In genomic region chr17:29571486-29571882, GRCh38 we compare ENCODE assay signal across 26 cellular contexts. TPM values are rescaled to one million over a fixed set of nuclear protein-coding genes. Genes with fewer than 3 reads are reported as not detected.
DNase-seq lines count a peak whose midpoint lies in the region; ATAC-seq and TF ChIP-seq lines count a peak whose summit lies in the region.
"Had no signal": no experiment of that assay in that cellular context is flagged by ENCODE, and none has a peak within 500 bp of the region (broad histone marks: within the 10 kb centered on the region; RNA-seq: fewer than 3 reads in every experiment).

No MANE protein-coding gene starts in this region.

- TF ChIP-seq CTCF in dorsolateral prefrontal cortex (IDR thresholded peaks at IDR 0.05 in 54 of 56, conservative IDR thresholded peaks at IDR 0.05 in 2 of 56; ENCODE audit: low read depth in 1 of 56, partially characterized antibody in 56 of 56) (no peak), sigmoid colon (IDR thresholded peaks at IDR 0.05) (no peak), HFFc6 (IDR thresholded peaks at IDR 0.05) (no peak)

- peaks cover 22% of the 10 kb centered on the region for H3K4me1 Mint-ChIP-seq in HFFc6 (ENCODE audit: low read depth)

- H3K9me3 ChIP-seq in BLaER1 (no peaks in the 10 kb centered on the region), sigmoid colon (no peaks in the 10 kb centered on the region)
- H3K9me3 ChIP-seq: esophagus muscularis mucosa, heart left ventricle, uterus had no signal

- peak overlapping the region; percentile 84 for H3K4me2 ChIP-seq in BLaER1

- no peak overlapping the region for H3K27ac ChIP-seq in BLaER1
- H3K27ac ChIP-seq in dorsolateral prefrontal cortex, result peak overlapping the region in 34 of 59 donors; percentile 7 to 78 (median 71)
- peak overlapping the region in 1 of 4 donors; percentile 40 for H3K27ac ChIP-seq in sigmoid colon
- H3K27ac ChIP-seq: foreskin keratinocyte had no signal

- no peak overlapping the region for H3K4me3 Mint-ChIP-seq in HFFc6
- H3K4me3 Mint-ChIP-seq: activated CD4-positive, alpha-beta T cell treated with anti-CD3 and anti-CD28 coated beads, Interleukin-2, amount 10 ng/mL, durations not matched to agents 7 days and 5 days; endodermal cell had no signal

- peaks cover 69% of the 10 kb centered on the region for H4K20me1 ChIP-seq in BLaER1

- DNase-seq in H7 (peak; percentile 32), dorsolateral prefrontal cortex (peak in 3 of 10 donors; percentile 7 to 25 (median 8)), sigmoid colon (peak; percentile 46), HFFc6 (no peak), NCI-H526 (lab: John Stamatoyannopoulos, UW) (no peak), NK-92 (lab: John Stamatoyannopoulos, UW; ENCODE audit: unreplicated experiment) (no peak)
- DNase-seq: activated CD4-positive, alpha-beta T cell treated with anti-CD3 and anti-CD28 coated beads, Interleukin-2, amount 10 ng/mL, durations not matched to agents 7 days and 5 days; activated CD8-positive, alpha-beta memory T cell treated with anti-CD3 and anti-CD28 coated beads, Interleukin-2, amount 10 ng/mL, durations not matched to agents 7 days and 5 days; amygdala; cortex of kidney; foreskin keratinocyte; GOT3; left cardiac atrium; NCI-H1048; NCI-H1694; nucleus accumbens; T-helper 2 cell; uterus had no signal

- TF ChIP-seq POLR2A in sigmoid colon (IDR thresholded peaks at IDR 0.05), result no peak

- no peak for TF ChIP-seq EP300 in sigmoid colon (IDR thresholded peaks at IDR 0.05)

- H3K36me3 Mint-ChIP-seq in HFFc6 (ENCODE audit: low read depth), result peaks cover 5% of the 10 kb centered on the region; the same call in 1 of the 2 replicates
- H3K36me3 Mint-ChIP-seq: activated naive CD4-positive, alpha-beta T cell treated with anti-CD3 and anti-CD28 coated beads, Interleukin-2, amount 50 U/mL, for 24 hours had no signal

- no peak overlapping the region; the same call in 1 of the 2 replicates for H3K4me3 ChIP-seq in BLaER1
- H3K4me3 ChIP-seq in H7 (ENCODE audit: insufficient read depth, low read depth, low read length), result no peak overlapping the region
- no peak overlapping the region for H3K4me3 ChIP-seq in dorsolateral prefrontal cortex
- H3K4me3 ChIP-seq in sigmoid colon, result no peak overlapping the region
- H3K4me3 ChIP-seq: GM12878, uterus had no signal

- H3K4me1 ChIP-seq in BLaER1 (peaks cover 71% of the 10 kb centered on the region), sigmoid colon (peaks cover 0 to 51% (median 31%) of the 10 kb centered on the region in 4 donors)
- H3K4me1 ChIP-seq: foreskin keratinocyte had no signal

- ATAC-seq in GM21423 (IDR thresholded peaks at IDR 0.05; ENCODE audit: unreplicated experiment), result no peak
- ATAC-seq: activated CD8-positive, alpha-beta memory T cell treated with anti-CD3 and anti-CD28 coated beads, Interleukin-2, amount 10 ng/mL, durations not matched to agents 7 days and 5 days; foreskin keratinocyte; GM12878; SK-N-SH treated with all-trans-retinoic acid at 6 μM for 48 hours had no signal

- H3K27me3 ChIP-seq in BLaER1 (no peaks in the 10 kb centered on the region), H7 (ENCODE audit: control insufficient read depth, insufficient read depth, low read length) (peaks cover 21% of the 10 kb centered on the region), dorsolateral prefrontal cortex (peaks cover 0 to 3% (median 0%) of the 10 kb centered on the region in 45 donors), sigmoid colon (no peaks in the 10 kb centered on the region)
- H3K27me3 ChIP-seq: esophagus muscularis mucosa, foreskin keratinocyte, heart left ventricle, uterus had no signal

- intact Hi-C loops in dorsolateral prefrontal cortex (cut with DNase I) (no loop called here), sigmoid colon (cut with DNase I) (no loop called here)

- 92 to 93% methylated on average over 6 of the region's 6 CpGs for WGBS in sigmoid colon, 2 donors

- no peaks in the 10 kb centered on the region for H3K9me3 Mint-ChIP-seq in HFFc6
- H3K9me3 Mint-ChIP-seq: activated CD4-positive, alpha-beta T cell treated with anti-CD3 and anti-CD28 coated beads, Interleukin-2, amount 10 ng/mL, durations not matched to agents 7 days and 5 days; activated naive CD4-positive, alpha-beta T cell treated with anti-CD3 and anti-CD28 coated beads, Interleukin-2, amount 50 U/mL, for 24 hours; endodermal cell had no signal

- peak overlapping the region; percentile 39 for H3K9ac ChIP-seq in BLaER1

- H3K27ac Mint-ChIP-seq in HFFc6, result no peak overlapping the region
- H3K27ac Mint-ChIP-seq: activated CD4-positive, alpha-beta T cell treated with anti-CD3 and anti-CD28 coated beads, Interleukin-2, amount 10 ng/mL, durations not matched to agents 7 days and 5 days; activated CD8-positive, alpha-beta memory T cell treated with anti-CD3 and anti-CD28 coated beads, Interleukin-2, amount 10 ng/mL, durations not matched to agents 7 days and 5 days; endodermal cell had no signal

- H3K27me3 Mint-ChIP-seq in HFFc6 (ENCODE audit: insufficient read depth), result no peaks in the 10 kb centered on the region; the same call in 1 of the 2 replicates
- H3K27me3 Mint-ChIP-seq: activated CD4-positive, alpha-beta T cell treated with anti-CD3 and anti-CD28 coated beads, Interleukin-2, amount 10 ng/mL, durations not matched to agents 7 days and 5 days; activated CD8-positive, alpha-beta memory T cell treated with anti-CD3 and anti-CD28 coated beads, Interleukin-2, amount 10 ng/mL, durations not matched to agents 7 days and 5 days; activated naive CD4-positive, alpha-beta T cell treated with anti-CD3 and anti-CD28 coated beads, Interleukin-2, amount 50 U/mL, for 24 hours had no signal

- H3K36me3 ChIP-seq in BLaER1 (peaks cover 53% of the 10 kb centered on the region), H7 (replicated peaks; ENCODE audit: control insufficient read depth, insufficient read depth, low read length) (peaks cover 2% of the 10 kb centered on the region), sigmoid colon (peaks cover 16 to 32% (median 24%) of the 10 kb centered on the region in 4 donors)
- H3K36me3 ChIP-seq: uterus had no signal

RNA-seq across cellular contexts. Expression of gene TP53I13, which starts 3.0 kb away (rescaled TPM):
- total RNA-seq in H7 (2014; rRNA removed; shearing (Covaris generic)), result 42.9 and 45.8 TPM in 2 replicates
- 10 to 100 TPM; 10.1 to 40.2 (median 20.1) TPM for total RNA-seq in dorsolateral prefrontal cortex
- 10 to 100 TPM; 28.8 to 41.8 (median 35.4) TPM for total RNA-seq in sigmoid colon
- 10 to 100 TPM; 14.4 to 79.0 (median 20.3) TPM for polyA plus RNA-seq in sigmoid colon
- 10 to 100 TPM; 31.3 to 36.6 (median 35.3) TPM for total RNA-seq in HFFc6 (2021; fragmentation: NEBNext Ultra II Directional; extraction: Animal tissue kit (Norgen Biotek cat#: 25700))

RNA-seq across cellular contexts. Expression of gene ABHD15, which starts 4.6 kb away (rescaled TPM):
- total RNA-seq in H7 (2014; rRNA removed; shearing (Covaris generic)), result 1.7 TPM in 2 replicates
- total RNA-seq in dorsolateral prefrontal cortex (1 to 10 TPM; 1.9 to 8.0 (median 4.2) TPM), sigmoid colon (10 to 100 TPM in 1 of 4 donors, 1 to 10 TPM in 3; 4.1 to 10.8 (median 6.7) TPM)
- polyA plus RNA-seq in sigmoid colon, result 10 to 100 TPM in 1 of 3 donors, 1 to 10 TPM in 2; 4.9 to 10.3 (median 5.4) TPM
- 1 to 10 TPM; 6.4 to 9.8 (median 7.0) TPM for total RNA-seq in HFFc6 (2021; fragmentation: NEBNext Ultra II Directional; extraction: Animal tissue kit (Norgen Biotek cat#: 25700))

RNA-seq across cellular contexts. Expression of gene GIT1, which starts 18.0 kb away (rescaled TPM):
- total RNA-seq in H7 (2014; rRNA removed; shearing (Covaris generic)), result 40.3 and 46.1 TPM in 2 replicates
- total RNA-seq in dorsolateral prefrontal cortex (100 to 1,000 TPM; 110 to 287 (median 170) TPM), sigmoid colon (10 to 100 TPM; 13.6 to 31.3 (median 16.8) TPM)
- polyA plus RNA-seq in sigmoid colon, result 10 to 100 TPM; 16.9 to 28.5 (median 18.0) TPM
- total RNA-seq in HFFc6 (2021; fragmentation: NEBNext Ultra II Directional; extraction: Animal tissue kit (Norgen Biotek cat#: 25700)), result 10 to 100 TPM; 24.1 to 29.7 (median 28.7) TPM

RNA-seq across cellular contexts. Expression of gene ANKRD13B, which starts 21.4 kb away (rescaled TPM):
- 11.1 and 11.9 TPM in 2 replicates for total RNA-seq in H7 (2014; rRNA removed; shearing (Covaris generic))
- 10 to 100 TPM; 34.3 to 82.0 (median 53.1) TPM for total RNA-seq in dorsolateral prefrontal cortex
- total RNA-seq in sigmoid colon, result 10 to 100 TPM in 1 of 4 donors, 1 to 10 TPM in 3; 5.4 to 17.2 (median 6.2) TPM
- 1 to 10 TPM; 1.6 to 5.2 (median 3.0) TPM for polyA plus RNA-seq in sigmoid colon
- total RNA-seq in HFFc6 (2021; fragmentation: NEBNext Ultra II Directional; extraction: Animal tissue kit (Norgen Biotek cat#: 25700)), result 1 to 10 TPM; 1.9 to 4.3 (median 3.0) TPM

RNA-seq across cellular contexts. Expression of gene CORO6, which starts 51.2 kb away (rescaled TPM):
- 3.9 and 6.9 TPM in 2 replicates for total RNA-seq in H7 (2014; rRNA removed; shearing (Covaris generic))
- total RNA-seq in dorsolateral prefrontal cortex, result 100 to 1,000 TPM in 23 of 120 experiments, 10 to 100 TPM in 97; 31.5 to 153 (median 80.8) TPM
- 10 to 100 TPM; 23.9 to 94.4 (median 35.1) TPM for total RNA-seq in sigmoid colon
- 1 to 10 TPM in 2 of 3 donors, under 1 TPM in 1; 0.23 to 4.9 (median 3.0) TPM for polyA plus RNA-seq in sigmoid colon
- total RNA-seq in HFFc6 (2021; fragmentation: NEBNext Ultra II Directional; extraction: Animal tissue kit (Norgen Biotek cat#: 25700)), result 1 to 10 TPM; 4.6 to 6.1 (median 5.4) TPM

Comparison
In these comparisons a context has a peak if more than half of its experiments do, and no peak if none do; other contexts are left out.
1. DNase-seq: peak in H7 (single experiment) and sigmoid colon (single experiment); none in HFFc6 (single experiment), NCI-H526 (0 of 2) and NK-92 (single experiment).